1 cellular context compared by ENCODE assay signal in genomic region chr2:26298638-26299393, GRCh38.
TF ChIP-seq lines count a peak whose summit lies in the region.

No MANE protein-coding gene starts in this region.

TF ChIP-seq in SK-N-SH, 30 proteins besides CTCF, POLR2A, EP300 and RAD21 (continued from another document):
- TF ChIP-seq, protein P1, sequence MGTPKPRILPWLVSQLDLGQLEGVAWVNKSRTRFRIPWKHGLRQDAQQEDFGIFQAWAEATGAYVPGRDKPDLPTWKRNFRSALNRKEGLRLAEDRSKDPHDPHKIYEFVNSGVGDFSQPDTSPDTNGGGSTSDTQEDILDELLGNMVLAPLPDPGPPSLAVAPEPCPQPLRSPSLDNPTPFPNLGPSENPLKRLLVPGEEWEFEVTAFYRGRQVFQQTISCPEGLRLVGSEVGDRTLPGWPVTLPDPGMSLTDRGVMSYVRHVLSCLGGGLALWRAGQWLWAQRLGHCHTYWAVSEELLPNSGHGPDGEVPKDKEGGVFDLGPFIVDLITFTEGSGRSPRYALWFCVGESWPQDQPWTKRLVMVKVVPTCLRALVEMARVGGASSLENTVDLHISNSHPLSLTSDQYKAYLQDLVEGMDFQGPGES (IDR thresholded peaks at IDR 0.05; ENCODE audit: low read depth, low read length), result no peak
- no peak for TF ChIP-seq NRF1 (IDR thresholded peaks at IDR 0.05; ENCODE audit: low read depth, low read length)
- no peak for TF ChIP-seq GATA2 (CRISPR knock-in tag; IDR thresholded peaks at IDR 0.05)
- no peak for TF ChIP-seq JUND (IDR thresholded peaks at IDR 0.05)
- no peak for TF ChIP-seq RFX5 (IDR thresholded peaks at IDR 0.05; ENCODE audit: low read length)
- TF ChIP-seq POLR2AphosphoS5 (IDR thresholded peaks at IDR 0.05; ENCODE audit: low read depth, low read length), result no peak
- TF ChIP-seq RCOR1 (IDR thresholded peaks at IDR 0.05; ENCODE audit: low read length), result no peak
- TF ChIP-seq MEF2A (IDR thresholded peaks at IDR 0.05; ENCODE audit: borderline replicate concordance, low read depth), result no peak
- TF ChIP-seq SIN3A (IDR thresholded peaks at IDR 0.05; ENCODE audit: borderline replicate concordance, low read depth, low read length), result no peak
